In the genomic region with DNA sequence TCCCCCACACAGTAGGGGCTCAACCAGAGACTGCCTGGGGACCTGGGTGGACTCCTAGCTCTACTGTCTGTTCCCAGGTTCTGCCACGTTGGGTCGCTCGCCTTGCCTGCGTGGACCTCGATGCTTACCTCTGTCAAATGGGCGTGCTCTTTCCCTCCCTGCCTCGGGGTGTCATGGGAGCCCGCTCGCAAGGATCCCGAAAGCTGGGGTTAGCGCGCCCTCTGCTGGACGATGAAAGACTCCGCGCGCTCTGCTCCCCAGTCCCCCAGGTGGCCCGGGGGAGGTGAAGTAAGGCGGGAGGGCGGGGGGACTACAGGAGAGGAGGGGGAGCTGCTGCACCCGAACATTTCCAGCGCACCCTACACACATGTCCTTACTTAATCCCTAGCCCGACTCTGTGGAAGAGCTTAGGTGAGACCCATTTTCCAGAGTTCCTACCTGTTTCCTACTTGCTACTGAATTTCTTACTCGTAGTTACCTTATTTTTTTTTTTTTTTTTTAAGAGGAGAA, we compare ENCODE assay signal across 1 cellular context.
TF ChIP-seq lines count a peak whose summit lies in the region.

No MANE protein-coding gene starts in this region.

TF ChIP-seq in HepG2, 621 proteins besides CTCF, POLR2A, EP300 and RAD21 (continued from another document and continues in another):
- TF ChIP-seq, protein P1, sequence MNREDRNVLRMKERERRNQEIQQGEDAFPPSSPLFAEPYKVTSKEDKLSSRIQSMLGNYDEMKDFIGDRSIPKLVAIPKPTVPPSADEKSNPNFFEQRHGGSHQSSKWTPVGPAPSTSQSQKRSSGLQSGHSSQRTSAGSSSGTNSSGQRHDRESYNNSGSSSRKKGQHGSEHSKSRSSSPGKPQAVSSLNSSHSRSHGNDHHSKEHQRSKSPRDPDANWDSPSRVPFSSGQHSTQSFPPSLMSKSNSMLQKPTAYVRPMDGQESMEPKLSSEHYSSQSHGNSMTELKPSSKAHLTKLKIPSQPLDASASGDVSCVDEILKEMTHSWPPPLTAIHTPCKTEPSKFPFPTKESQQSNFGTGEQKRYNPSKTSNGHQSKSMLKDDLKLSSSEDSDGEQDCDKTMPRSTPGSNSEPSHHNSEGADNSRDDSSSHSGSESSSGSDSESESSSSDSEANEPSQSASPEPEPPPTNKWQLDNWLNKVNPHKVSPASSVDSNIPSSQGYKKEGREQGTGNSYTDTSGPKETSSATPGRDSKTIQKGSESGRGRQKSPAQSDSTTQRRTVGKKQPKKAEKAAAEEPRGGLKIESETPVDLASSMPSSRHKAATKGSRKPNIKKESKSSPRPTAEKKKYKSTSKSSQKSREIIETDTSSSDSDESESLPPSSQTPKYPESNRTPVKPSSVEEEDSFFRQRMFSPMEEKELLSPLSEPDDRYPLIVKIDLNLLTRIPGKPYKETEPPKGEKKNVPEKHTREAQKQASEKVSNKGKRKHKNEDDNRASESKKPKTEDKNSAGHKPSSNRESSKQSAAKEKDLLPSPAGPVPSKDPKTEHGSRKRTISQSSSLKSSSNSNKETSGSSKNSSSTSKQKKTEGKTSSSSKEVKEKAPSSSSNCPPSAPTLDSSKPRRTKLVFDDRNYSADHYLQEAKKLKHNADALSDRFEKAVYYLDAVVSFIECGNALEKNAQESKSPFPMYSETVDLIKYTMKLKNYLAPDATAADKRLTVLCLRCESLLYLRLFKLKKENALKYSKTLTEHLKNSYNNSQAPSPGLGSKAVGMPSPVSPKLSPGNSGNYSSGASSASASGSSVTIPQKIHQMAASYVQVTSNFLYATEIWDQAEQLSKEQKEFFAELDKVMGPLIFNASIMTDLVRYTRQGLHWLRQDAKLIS (CRISPR knock-in tag; IDR thresholded peaks at IDR 0.05) = no peak
- TF ChIP-seq, protein P2, sequence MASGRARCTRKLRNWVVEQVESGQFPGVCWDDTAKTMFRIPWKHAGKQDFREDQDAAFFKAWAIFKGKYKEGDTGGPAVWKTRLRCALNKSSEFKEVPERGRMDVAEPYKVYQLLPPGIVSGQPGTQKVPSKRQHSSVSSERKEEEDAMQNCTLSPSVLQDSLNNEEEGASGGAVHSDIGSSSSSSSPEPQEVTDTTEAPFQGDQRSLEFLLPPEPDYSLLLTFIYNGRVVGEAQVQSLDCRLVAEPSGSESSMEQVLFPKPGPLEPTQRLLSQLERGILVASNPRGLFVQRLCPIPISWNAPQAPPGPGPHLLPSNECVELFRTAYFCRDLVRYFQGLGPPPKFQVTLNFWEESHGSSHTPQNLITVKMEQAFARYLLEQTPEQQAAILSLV (CRISPR knock-in tag; IDR thresholded peaks at IDR 0.05; ENCODE audit: borderline replicate concordance) = peak; percentile 40; the same call in 1 of the 2 replicates
- TF ChIP-seq ZNF652 (CRISPR knock-in tag; IDR thresholded peaks at IDR 0.05; ENCODE audit: borderline replicate concordance, low read depth) = no peak
- no peak for TF ChIP-seq ZEB1 (IDR thresholded peaks at IDR 0.05; ENCODE audit: insufficient replicate concordance, low read depth)
- TF ChIP-seq NR1H2 (CRISPR knock-in tag; IDR thresholded peaks at IDR 0.05; ENCODE audit: borderline replicate concordance, low read depth) = no peak
- TF ChIP-seq, protein P3, sequence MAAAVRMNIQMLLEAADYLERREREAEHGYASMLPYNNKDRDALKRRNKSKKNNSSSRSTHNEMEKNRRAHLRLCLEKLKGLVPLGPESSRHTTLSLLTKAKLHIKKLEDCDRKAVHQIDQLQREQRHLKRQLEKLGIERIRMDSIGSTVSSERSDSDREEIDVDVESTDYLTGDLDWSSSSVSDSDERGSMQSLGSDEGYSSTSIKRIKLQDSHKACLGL (CRISPR knock-in tag; IDR thresholded peaks at IDR 0.05) = no peak
- no peak for TF ChIP-seq FOXO1 (CRISPR knock-in tag; IDR thresholded peaks at IDR 0.05)
- TF ChIP-seq ZZZ3 (CRISPR knock-in tag; IDR thresholded peaks at IDR 0.05; ENCODE audit: borderline replicate concordance) = no peak
- TF ChIP-seq, protein P4, sequence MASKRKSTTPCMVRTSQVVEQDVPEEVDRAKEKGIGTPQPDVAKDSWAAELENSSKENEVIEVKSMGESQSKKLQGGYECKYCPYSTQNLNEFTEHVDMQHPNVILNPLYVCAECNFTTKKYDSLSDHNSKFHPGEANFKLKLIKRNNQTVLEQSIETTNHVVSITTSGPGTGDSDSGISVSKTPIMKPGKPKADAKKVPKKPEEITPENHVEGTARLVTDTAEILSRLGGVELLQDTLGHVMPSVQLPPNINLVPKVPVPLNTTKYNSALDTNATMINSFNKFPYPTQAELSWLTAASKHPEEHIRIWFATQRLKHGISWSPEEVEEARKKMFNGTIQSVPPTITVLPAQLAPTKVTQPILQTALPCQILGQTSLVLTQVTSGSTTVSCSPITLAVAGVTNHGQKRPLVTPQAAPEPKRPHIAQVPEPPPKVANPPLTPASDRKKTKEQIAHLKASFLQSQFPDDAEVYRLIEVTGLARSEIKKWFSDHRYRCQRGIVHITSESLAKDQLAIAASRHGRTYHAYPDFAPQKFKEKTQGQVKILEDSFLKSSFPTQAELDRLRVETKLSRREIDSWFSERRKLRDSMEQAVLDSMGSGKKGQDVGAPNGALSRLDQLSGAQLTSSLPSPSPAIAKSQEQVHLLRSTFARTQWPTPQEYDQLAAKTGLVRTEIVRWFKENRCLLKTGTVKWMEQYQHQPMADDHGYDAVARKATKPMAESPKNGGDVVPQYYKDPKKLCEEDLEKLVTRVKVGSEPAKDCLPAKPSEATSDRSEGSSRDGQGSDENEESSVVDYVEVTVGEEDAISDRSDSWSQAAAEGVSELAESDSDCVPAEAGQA (IDR thresholded peaks at IDR 0.05; ENCODE audit: low read depth) = no peak
- TF ChIP-seq, protein P4 (CRISPR knock-in tag; IDR thresholded peaks at IDR 0.05; ENCODE audit: borderline replicate concordance) = no peak
- TF ChIP-seq, protein P5, sequence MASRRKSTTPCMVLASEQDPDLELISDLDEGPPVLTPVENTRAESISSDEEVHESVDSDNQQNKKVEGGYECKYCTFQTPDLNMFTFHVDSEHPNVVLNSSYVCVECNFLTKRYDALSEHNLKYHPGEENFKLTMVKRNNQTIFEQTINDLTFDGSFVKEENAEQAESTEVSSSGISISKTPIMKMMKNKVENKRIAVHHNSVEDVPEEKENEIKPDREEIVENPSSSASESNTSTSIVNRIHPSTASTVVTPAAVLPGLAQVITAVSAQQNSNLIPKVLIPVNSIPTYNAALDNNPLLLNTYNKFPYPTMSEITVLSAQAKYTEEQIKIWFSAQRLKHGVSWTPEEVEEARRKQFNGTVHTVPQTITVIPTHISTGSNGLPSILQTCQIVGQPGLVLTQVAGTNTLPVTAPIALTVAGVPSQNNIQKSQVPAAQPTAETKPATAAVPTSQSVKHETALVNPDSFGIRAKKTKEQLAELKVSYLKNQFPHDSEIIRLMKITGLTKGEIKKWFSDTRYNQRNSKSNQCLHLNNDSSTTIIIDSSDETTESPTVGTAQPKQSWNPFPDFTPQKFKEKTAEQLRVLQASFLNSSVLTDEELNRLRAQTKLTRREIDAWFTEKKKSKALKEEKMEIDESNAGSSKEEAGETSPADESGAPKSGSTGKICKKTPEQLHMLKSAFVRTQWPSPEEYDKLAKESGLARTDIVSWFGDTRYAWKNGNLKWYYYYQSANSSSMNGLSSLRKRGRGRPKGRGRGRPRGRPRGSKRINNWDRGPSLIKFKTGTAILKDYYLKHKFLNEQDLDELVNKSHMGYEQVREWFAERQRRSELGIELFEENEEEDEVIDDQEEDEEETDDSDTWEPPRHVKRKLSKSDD (CRISPR knock-in tag; IDR thresholded peaks at IDR 0.05; ENCODE audit: low read depth) = no peak
- TF ChIP-seq REPIN1 (CRISPR knock-in tag; IDR thresholded peaks at IDR 0.05; ENCODE audit: borderline replicate concordance, low read depth) = no peak
- TF ChIP-seq DMAP1 (CRISPR knock-in tag; IDR thresholded peaks at IDR 0.05) = no peak
- TF ChIP-seq MXI1 (IDR thresholded peaks at IDR 0.05; ENCODE audit: borderline replicate concordance, low read depth, low read length) = 0 out of 3 replicates have a peak, but pooled peaks have one; percentile 25
- TF ChIP-seq, protein P6, sequence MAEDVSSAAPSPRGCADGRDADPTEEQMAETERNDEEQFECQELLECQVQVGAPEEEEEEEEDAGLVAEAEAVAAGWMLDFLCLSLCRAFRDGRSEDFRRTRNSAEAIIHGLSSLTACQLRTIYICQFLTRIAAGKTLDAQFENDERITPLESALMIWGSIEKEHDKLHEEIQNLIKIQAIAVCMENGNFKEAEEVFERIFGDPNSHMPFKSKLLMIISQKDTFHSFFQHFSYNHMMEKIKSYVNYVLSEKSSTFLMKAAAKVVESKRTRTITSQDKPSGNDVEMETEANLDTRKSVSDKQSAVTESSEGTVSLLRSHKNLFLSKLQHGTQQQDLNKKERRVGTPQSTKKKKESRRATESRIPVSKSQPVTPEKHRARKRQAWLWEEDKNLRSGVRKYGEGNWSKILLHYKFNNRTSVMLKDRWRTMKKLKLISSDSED (CRISPR knock-in tag; IDR thresholded peaks at IDR 0.05) = no peak
- no peak for TF ChIP-seq ZNF138 (CRISPR knock-in tag; IDR thresholded peaks at IDR 0.05; ENCODE audit: low read depth)
- TF ChIP-seq, protein P7, sequence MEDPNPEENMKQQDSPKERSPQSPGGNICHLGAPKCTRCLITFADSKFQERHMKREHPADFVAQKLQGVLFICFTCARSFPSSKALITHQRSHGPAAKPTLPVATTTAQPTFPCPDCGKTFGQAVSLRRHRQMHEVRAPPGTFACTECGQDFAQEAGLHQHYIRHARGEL (CRISPR knock-in tag; IDR thresholded peaks at IDR 0.05) = no peak
- TF ChIP-seq POLR2G (IDR thresholded peaks at IDR 0.05; ENCODE audit: low read depth, low read length) = no peak
- TF ChIP-seq ZMYM4 (CRISPR knock-in tag; IDR thresholded peaks at IDR 0.05) = no peak
- no peak for TF ChIP-seq HMG20A (CRISPR knock-in tag; IDR thresholded peaks at IDR 0.05; ENCODE audit: borderline replicate concordance)
- TF ChIP-seq SIX4 (CRISPR knock-in tag; IDR thresholded peaks at IDR 0.05) = no peak
- TF ChIP-seq BORCS8-MEF2B (CRISPR knock-in tag; IDR thresholded peaks at IDR 0.05) = no peak
- no peak for TF ChIP-seq BRCA1 (CRISPR knock-in tag; IDR thresholded peaks at IDR 0.05)
- TF ChIP-seq, protein P8, sequence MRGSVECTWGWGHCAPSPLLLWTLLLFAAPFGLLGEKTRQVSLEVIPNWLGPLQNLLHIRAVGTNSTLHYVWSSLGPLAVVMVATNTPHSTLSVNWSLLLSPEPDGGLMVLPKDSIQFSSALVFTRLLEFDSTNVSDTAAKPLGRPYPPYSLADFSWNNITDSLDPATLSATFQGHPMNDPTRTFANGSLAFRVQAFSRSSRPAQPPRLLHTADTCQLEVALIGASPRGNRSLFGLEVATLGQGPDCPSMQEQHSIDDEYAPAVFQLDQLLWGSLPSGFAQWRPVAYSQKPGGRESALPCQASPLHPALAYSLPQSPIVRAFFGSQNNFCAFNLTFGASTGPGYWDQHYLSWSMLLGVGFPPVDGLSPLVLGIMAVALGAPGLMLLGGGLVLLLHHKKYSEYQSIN (CRISPR knock-in tag; IDR thresholded peaks at IDR 0.05; ENCODE audit: borderline replicate concordance) = no peak
- no peak for TF ChIP-seq NPAS2 (CRISPR knock-in tag; IDR thresholded peaks at IDR 0.05; ENCODE audit: borderline replicate concordance)
- TF ChIP-seq PAWR (CRISPR knock-in tag; IDR thresholded peaks at IDR 0.05; ENCODE audit: borderline replicate concordance) = no peak
- no peak for TF ChIP-seq ZNF850 (CRISPR knock-in tag; conservative IDR thresholded peaks at IDR 0.05)
- TF ChIP-seq ZNF274 (CRISPR knock-in tag; IDR thresholded peaks at IDR 0.05) = peak; percentile 44; the same call in 1 of the 2 replicates
- no peak for TF ChIP-seq RFX1 (IDR thresholded peaks at IDR 0.05)
- TF ChIP-seq, protein P9, sequence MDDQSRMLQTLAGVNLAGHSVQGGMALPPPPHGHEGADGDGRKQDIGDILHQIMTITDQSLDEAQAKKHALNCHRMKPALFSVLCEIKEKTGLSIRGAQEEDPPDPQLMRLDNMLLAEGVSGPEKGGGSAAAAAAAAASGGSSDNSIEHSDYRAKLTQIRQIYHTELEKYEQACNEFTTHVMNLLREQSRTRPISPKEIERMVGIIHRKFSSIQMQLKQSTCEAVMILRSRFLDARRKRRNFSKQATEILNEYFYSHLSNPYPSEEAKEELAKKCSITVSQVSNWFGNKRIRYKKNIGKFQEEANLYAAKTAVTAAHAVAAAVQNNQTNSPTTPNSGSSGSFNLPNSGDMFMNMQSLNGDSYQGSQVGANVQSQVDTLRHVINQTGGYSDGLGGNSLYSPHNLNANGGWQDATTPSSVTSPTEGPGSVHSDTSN (CRISPR knock-in tag; IDR thresholded peaks at IDR 0.05; ENCODE audit: borderline replicate concordance) = no peak
- TF ChIP-seq, protein P10, sequence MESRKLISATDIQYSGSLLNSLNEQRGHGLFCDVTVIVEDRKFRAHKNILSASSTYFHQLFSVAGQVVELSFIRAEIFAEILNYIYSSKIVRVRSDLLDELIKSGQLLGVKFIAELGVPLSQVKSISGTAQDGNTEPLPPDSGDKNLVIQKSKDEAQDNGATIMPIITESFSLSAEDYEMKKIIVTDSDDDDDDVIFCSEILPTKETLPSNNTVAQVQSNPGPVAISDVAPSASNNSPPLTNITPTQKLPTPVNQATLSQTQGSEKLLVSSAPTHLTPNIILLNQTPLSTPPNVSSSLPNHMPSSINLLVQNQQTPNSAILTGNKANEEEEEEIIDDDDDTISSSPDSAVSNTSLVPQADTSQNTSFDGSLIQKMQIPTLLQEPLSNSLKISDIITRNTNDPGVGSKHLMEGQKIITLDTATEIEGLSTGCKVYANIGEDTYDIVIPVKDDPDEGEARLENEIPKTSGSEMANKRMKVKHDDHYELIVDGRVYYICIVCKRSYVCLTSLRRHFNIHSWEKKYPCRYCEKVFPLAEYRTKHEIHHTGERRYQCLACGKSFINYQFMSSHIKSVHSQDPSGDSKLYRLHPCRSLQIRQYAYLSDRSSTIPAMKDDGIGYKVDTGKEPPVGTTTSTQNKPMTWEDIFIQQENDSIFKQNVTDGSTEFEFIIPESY (CRISPR knock-in tag; IDR thresholded peaks at IDR 0.05) = no peak
- TF ChIP-seq, protein P11, sequence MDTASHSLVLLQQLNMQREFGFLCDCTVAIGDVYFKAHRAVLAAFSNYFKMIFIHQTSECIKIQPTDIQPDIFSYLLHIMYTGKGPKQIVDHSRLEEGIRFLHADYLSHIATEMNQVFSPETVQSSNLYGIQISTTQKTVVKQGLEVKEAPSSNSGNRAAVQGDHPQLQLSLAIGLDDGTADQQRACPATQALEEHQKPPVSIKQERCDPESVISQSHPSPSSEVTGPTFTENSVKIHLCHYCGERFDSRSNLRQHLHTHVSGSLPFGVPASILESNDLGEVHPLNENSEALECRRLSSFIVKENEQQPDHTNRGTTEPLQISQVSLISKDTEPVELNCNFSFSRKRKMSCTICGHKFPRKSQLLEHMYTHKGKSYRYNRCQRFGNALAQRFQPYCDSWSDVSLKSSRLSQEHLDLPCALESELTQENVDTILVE (CRISPR knock-in tag; IDR thresholded peaks at IDR 0.05) = no peak
- TF ChIP-seq ZMYM3 (CRISPR knock-in tag; IDR thresholded peaks at IDR 0.05) = peak; percentile 96
- no peak for TF ChIP-seq KLF15 (CRISPR knock-in tag; IDR thresholded peaks at IDR 0.05; ENCODE audit: borderline replicate concordance)
